ENCODE assay signal across 8 cellular contexts in genomic region chr4:85929926-85930325, GRCh38.
DNase-seq lines count a peak whose midpoint lies in the region; ATAC-seq and TF ChIP-seq lines count a peak whose summit lies in the region.

No MANE protein-coding gene starts in this region.

- no peaks in the 10 kb centered on the region for H3K9me2 ChIP-seq in PC-3 (replicated peaks; ENCODE audit: low read length)

- no peak for TF ChIP-seq CTCF in PC-3 (conservative IDR thresholded peaks at IDR 0.05; ENCODE audit: low read depth, low read length)

- CTCF ChIA-PET in PC-3 (lab: Charles Lee), result no interaction called here

- H3K36me3 ChIP-seq in PC-3 (ENCODE audit: low read depth, low read length), result no peaks in the 10 kb centered on the region

- POLR2A ChIA-PET in PC-3 (lab: Charles Lee; ENCODE audit: unreplicated experiment), result no interaction called here

- ATAC-seq in PC-3 (peak; percentile 77), GM18517 (IDR thresholded peaks at IDR 0.05; ENCODE audit: unreplicated experiment) (no peak)
- peak in 1 of 2 donors; percentile 23 for ATAC-seq in stimulated activated naive B cell treated with anti-CD40 and anti-IgM and Interleukin-4, amounts not matched to agents 10 μg/mL and 1 μg/mL and 100 μg/mL, for 72 hours (replicated peaks)

- H3K4me1 ChIP-seq in PC-3 (ENCODE audit: insufficient read depth, low read length), result no peaks in the 10 kb centered on the region

- peak overlapping the region; percentile 70 to 75 for H3K4me3 Mint-ChIP-seq in stimulated activated naive B cell treated with anti-CD40 and anti-IgM and Interleukin-4, amounts not matched to agents 10 μg/mL and 1 μg/mL and 100 μg/mL, for 72 hours

- no peaks in the 10 kb centered on the region for H3K27me3 Mint-ChIP-seq in stimulated activated naive B cell treated with anti-CD40 and anti-IgM and Interleukin-4, amounts not matched to agents 10 μg/mL and 1 μg/mL and 100 μg/mL, for 72 hours

- H3K9ac ChIP-seq in PC-3 (ENCODE audit: low read length), result no peak overlapping the region

- intact Hi-C loops in PC-3 (cut with micrococcal nuclease), result no loop called here

- peak overlapping the region; percentile 28; the same call in 1 of the 2 replicates for H3K4me2 ChIP-seq in PC-3 (ENCODE audit: low read length)

- H3F3A ChIP-seq in PC-3 (ENCODE audit: low read length, unreplicated experiment), result no peaks in the 10 kb centered on the region

- 0 out of 2 replicates have a peak overlapping the region, but pooled peaks have one; percentile 19 for H3K4me3 ChIP-seq in PC-3 (ENCODE audit: low read length)

- H3K36me3 Mint-ChIP-seq in stimulated activated naive B cell treated with anti-CD40 and anti-IgM and Interleukin-4, amounts not matched to agents 10 μg/mL and 1 μg/mL and 100 μg/mL, for 72 hours, result peaks cover 0 to 10% of the 10 kb centered on the region in 2 donors

- H3K79me2 ChIP-seq in PC-3 (ENCODE audit: low read length), result no peaks in the 10 kb centered on the region

- peak overlapping the region; percentile 84 for H3K27ac Mint-ChIP-seq in stimulated activated naive B cell treated with anti-CD40 and anti-IgM and Interleukin-4, amounts not matched to agents 10 μg/mL and 1 μg/mL and 100 μg/mL, for 72 hours

- no peaks in the 10 kb centered on the region for H4K20me1 ChIP-seq in PC-3 (ENCODE audit: low read length)

- H2AFZ ChIP-seq in PC-3 (ENCODE audit: low read length), result peak overlapping the region; percentile 48; the same call in 1 of the 2 replicates

- DNase-seq in NCI-H1436 (lab: John Stamatoyannopoulos, UW), result peak; percentile 29
- DNase-seq in NCI-H1436 treated with DMSO at 0.1 percent for 48 hours (lab: John Stamatoyannopoulos, UW), result no peak
- DNase-seq in PC-3, result no peak
- peak; percentile 60 for DNase-seq in kidney glomerular epithelial cell (lab: John Stamatoyannopoulos, UW)
- no peak for DNase-seq in stimulated activated naive B cell treated with anti-CD40 and anti-IgM and Interleukin-4, amounts not matched to agents 10 μg/mL and 1 μg/mL and 100 μg/mL, for 72 hours
- no peak for DNase-seq in NCI-H446 treated with DMSO at 0.1 percent for 48 hours (lab: John Stamatoyannopoulos, UW)
- DNase-seq in islet precursor cell, result no peak

- H3K9me3 Mint-ChIP-seq in stimulated activated naive B cell treated with anti-CD40 and anti-IgM and Interleukin-4, amounts not matched to agents 10 μg/mL and 1 μg/mL and 100 μg/mL, for 72 hours, result no peaks in the 10 kb centered on the region

- peaks cover 34 to 38% of the 10 kb centered on the region in 2 donors for H3K4me1 Mint-ChIP-seq in stimulated activated naive B cell treated with anti-CD40 and anti-IgM and Interleukin-4, amounts not matched to agents 10 μg/mL and 1 μg/mL and 100 μg/mL, for 72 hours

- H3K27ac ChIP-seq in PC-3 (ENCODE audit: low read length), result no peak overlapping the region

- BruUV-seq in PC-3 (replicated peaks; lab: Mats Ljungman, UMichigan), result no TSS peak

- H3K9me3 ChIP-seq in PC-3 (ENCODE audit: low read length), result no peaks in the 10 kb centered on the region

- H3K27me3 ChIP-seq in PC-3 (ENCODE audit: low read length), result no peaks in the 10 kb centered on the region

Comparison
In these comparisons a context has a peak if more than half of its experiments do, and no peak if none do; other contexts are left out.
1. DNase-seq: peak in NCI-H1436 (single experiment) and kidney glomerular epithelial cell (single experiment); none in NCI-H1436 treated with DMSO at 0.1 percent for 48 hours (single experiment), PC-3 (single experiment), stimulated activated naive B cell treated with anti-CD40 and anti-IgM and Interleukin-4, amounts not matched to agents 10 μg/mL and 1 μg/mL and 100 μg/mL, for 72 hours (single experiment), NCI-H446 treated with DMSO at 0.1 percent for 48 hours (single experiment) and islet precursor cell (single experiment).